22 cellular contexts compared by ENCODE assay signal in the genomic region with DNA sequence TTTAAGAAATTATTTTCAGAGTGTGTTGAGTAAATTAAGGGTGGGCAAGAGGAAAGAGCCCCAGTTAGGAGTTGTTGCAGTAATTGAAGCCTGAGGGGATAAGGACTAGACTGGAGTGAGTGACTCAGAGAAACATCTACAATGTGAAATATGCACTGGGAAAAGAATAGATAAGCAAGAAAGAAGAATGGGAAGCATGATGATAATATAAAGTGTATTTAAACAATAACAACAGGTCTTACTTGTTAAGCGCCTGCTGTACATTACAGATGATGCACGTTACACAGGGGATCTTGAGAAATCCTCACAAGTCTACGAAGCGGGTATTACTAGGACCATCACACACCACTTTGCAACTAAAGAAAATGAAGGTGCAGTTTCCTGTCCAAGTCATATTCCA.
DNase-seq lines count a peak whose midpoint lies in the region; ATAC-seq, FAIRE-seq and TF ChIP-seq lines count a peak whose summit lies in the region.
"Had no signal": no experiment of that assay in that cellular context is flagged by ENCODE, and none has a peak within 500 bp of the region (broad histone marks: within the 10 kb centered on the region; RNA-seq: fewer than 3 reads in every experiment).

No MANE protein-coding gene starts in this region.

- H3K36me3 ChIP-seq in thymus (ENCODE audit: control insufficient read depth, insufficient read depth), result no peaks in the 10 kb centered on the region
- H3K36me3 ChIP-seq: BE2C, Peyer's patch, thyroid gland had no signal

- peaks cover 0 to 8% of the 10 kb centered on the region in 2 donors for H3K36me3 Mint-ChIP-seq in CD14-positive monocyte

- peaks cover 0 to 4% (median 0%) of the 10 kb centered on the region in 3 donors for H3K27me3 Mint-ChIP-seq in CD14-positive monocyte (ENCODE audit: low read depth in 3 of 3)
- H3K27me3 Mint-ChIP-seq: activated naive CD4-positive, alpha-beta T cell treated with anti-CD3 and anti-CD28 coated beads, Interleukin-2, amount 50 U/mL, for 24 hours; activated T-cell treated with anti-CD3 and anti-CD28 coated beads, Interleukin-2, amount 50 U/mL, for 24 hours had no signal

- H3K4me3 ChIP-seq in thymus (ENCODE audit: low read length), result no peak overlapping the region
- H3K4me3 ChIP-seq: Peyer's patch, thyroid gland had no signal

- H3K9me3 Mint-ChIP-seq in CD14-positive monocyte, result peaks cover 0 to 2% (median 0%) of the 10 kb centered on the region in 7 donors
- H3K9me3 Mint-ChIP-seq: activated naive CD4-positive, alpha-beta T cell treated with anti-CD3 and anti-CD28 coated beads, Interleukin-2, amount 50 U/mL, for 24 hours; activated T-cell treated with anti-CD3 and anti-CD28 coated beads, Interleukin-2, amount 50 U/mL, for 24 hours had no signal

- no peak for DNase-seq in GM18507 (ENCODE audit: extremely low spot score, insufficient read length, low read depth)
- peak; percentile 51 for DNase-seq in amniotic stem cell (lab: John Stamatoyannopoulos, UW)
- DNase-seq in foreskin keratinocyte, result peak in 1 of 2 donors; percentile 65
- DNase-seq in CD14-positive monocyte (ENCODE audit: low spot score), result no peak
- DNase-seq in Kasumi-1 (lab: John Stamatoyannopoulos, UW), result no peak
- no peak for DNase-seq in HEK293T (ENCODE audit: extremely low spot score)
- DNase-seq: activated CD8-positive, alpha-beta T cell treated with anti-CD3 and anti-CD28 coated beads, Interleukin-2, amount 10 ng/mL, durations not matched to agents 7 days and 5 days; activated T-cell treated with anti-CD3 and anti-CD28 coated beads, Interleukin-2, amount 50 U/mL, for 24 hours; BE2C; DMS 273 treated with DMSO at 0.1 percent for 48 hours; HCEC 1CT; left colon; MV-4-11; NCI-H187; NCI-H2227 treated with DMSO at 0.1 percent for 48 hours; nucleus accumbens; Peyer's patch; retina; thyroid gland had no signal

- POLR2A ChIA-PET in HEK293T (lab: Yijun Ruan, JAX), result interaction anchor here (1.1 kb wide), 1 partner anchor 15 kb away, joined by 3 read pairs; no protein-coding TSS in a partner anchor

- TF ChIP-seq CTCF in foreskin keratinocyte (conservative IDR thresholded peaks at IDR 0.05) (no peak), CD14-positive monocyte (IDR thresholded peaks at IDR 0.05) (no peak)

- WGBS in thymus, result 98% methylated on average over 4 of the region's 4 CpGs

- ATAC-seq in foreskin keratinocyte, result peak; percentile 71
- ATAC-seq: activated CD4-positive, CD25-positive, alpha-beta regulatory T cell treated with anti-CD3 and anti-CD28 coated beads, Interleukin-2, amount 50 U/mL, for 24 hours; activated CD8-positive, alpha-beta T cell treated with anti-CD3 and anti-CD28 coated beads, Interleukin-2, amount 10 ng/mL, durations not matched to agents 7 days and 5 days had no signal

- CTCF ChIA-PET in HEK293T (lab: Yijun Ruan, JAX), result no interaction called here

- FAIRE-seq in GM18507 (lab: Jason Lieb, UNC), result peak; percentile 44

- H3K4me1 Mint-ChIP-seq in CD14-positive monocyte, result peaks cover 71% of the 10 kb centered on the region

- H3K9me3 ChIP-seq in thymus (ENCODE audit: control insufficient read depth), result no peaks in the 10 kb centered on the region
- H3K9me3 ChIP-seq: BE2C, Peyer's patch, thyroid gland had no signal

- H3K27ac ChIP-seq in foreskin keratinocyte, result peak overlapping the region; percentile 37
- peak overlapping the region; percentile 8 for H3K27ac ChIP-seq in thymus (ENCODE audit: low read depth)
- H3K27ac ChIP-seq: thyroid gland had no signal

- no peak overlapping the region for H3K4me3 Mint-ChIP-seq in CD14-positive monocyte
- H3K4me3 Mint-ChIP-seq: activated CD8-positive, alpha-beta T cell treated with anti-CD3 and anti-CD28 coated beads, Interleukin-2, amount 10 ng/mL, durations not matched to agents 7 days and 5 days; activated naive CD4-positive, alpha-beta T cell treated with anti-CD3 and anti-CD28 coated beads, Interleukin-2, amount 50 U/mL, for 24 hours; activated T-cell treated with anti-CD3 and anti-CD28 coated beads, Interleukin-2, amount 50 U/mL, for 24 hours had no signal

- H3K4me1 ChIP-seq in foreskin keratinocyte (peaks cover 21% of the 10 kb centered on the region), thymus (ENCODE audit: control insufficient read depth, insufficient read depth, low read length) (peaks cover 25% of the 10 kb centered on the region)
- H3K4me1 ChIP-seq: thyroid gland had no signal

- H3K27me3 ChIP-seq in foreskin keratinocyte (no peaks in the 10 kb centered on the region), thymus (ENCODE audit: control insufficient read depth, insufficient read depth) (no peaks in the 10 kb centered on the region)
- H3K27me3 ChIP-seq: BE2C, Peyer's patch, thyroid gland had no signal

- H3K27ac Mint-ChIP-seq in CD14-positive monocyte, result peak overlapping the region in 2 of 7 donors; percentile 43 to 45
- H3K27ac Mint-ChIP-seq: activated CD8-positive, alpha-beta T cell treated with anti-CD3 and anti-CD28 coated beads, Interleukin-2, amount 10 ng/mL, durations not matched to agents 7 days and 5 days; activated T-cell treated with anti-CD3 and anti-CD28 coated beads, Interleukin-2, amount 50 U/mL, for 24 hours had no signal

- intact Hi-C loops in CD14-positive monocyte (cut with micrococcal nuclease), result loop anchor here in 1 of 2 donors (2.0 kb wide), 1 partner anchor 24 kb away; no protein-coding TSS in a partner anchor

TF ChIP-seq in HEK293T, 16 proteins besides CTCF, POLR2A, EP300 and RAD21:
- TF ChIP-seq TARDBP (IDR thresholded peaks at IDR 0.05) (no peak), NFRKB (IDR thresholded peaks at IDR 0.05) (no peak), FOXA1 (IDR thresholded peaks at IDR 0.05) (no peak), ARNT (IDR thresholded peaks at IDR 0.05) (no peak), LEF1 (IDR thresholded peaks at IDR 0.05; ENCODE audit: borderline replicate concordance) (no peak), ZNF384 (IDR thresholded peaks at IDR 0.05) (no peak), CTBP1 (IDR thresholded peaks at IDR 0.05; ENCODE audit: borderline replicate concordance) (no peak), HDGF (IDR thresholded peaks at IDR 0.05; ENCODE audit: borderline replicate concordance) (no peak), L3MBTL2 (conservative IDR thresholded peaks at IDR 0.05) (no peak), FOXM1 (IDR thresholded peaks at IDR 0.05; ENCODE audit: borderline replicate concordance) (no peak), SP1 (IDR thresholded peaks at IDR 0.05) (no peak), ELF4 (IDR thresholded peaks at IDR 0.05) (no peak), SUZ12 (IDR thresholded peaks at IDR 0.05) (no peak), FOXK2 (IDR thresholded peaks at IDR 0.05) (no peak), BHLHE40 (IDR thresholded peaks at IDR 0.05; ENCODE audit: borderline replicate concordance) (no peak)
- TF ChIP-seq, protein P1, sequence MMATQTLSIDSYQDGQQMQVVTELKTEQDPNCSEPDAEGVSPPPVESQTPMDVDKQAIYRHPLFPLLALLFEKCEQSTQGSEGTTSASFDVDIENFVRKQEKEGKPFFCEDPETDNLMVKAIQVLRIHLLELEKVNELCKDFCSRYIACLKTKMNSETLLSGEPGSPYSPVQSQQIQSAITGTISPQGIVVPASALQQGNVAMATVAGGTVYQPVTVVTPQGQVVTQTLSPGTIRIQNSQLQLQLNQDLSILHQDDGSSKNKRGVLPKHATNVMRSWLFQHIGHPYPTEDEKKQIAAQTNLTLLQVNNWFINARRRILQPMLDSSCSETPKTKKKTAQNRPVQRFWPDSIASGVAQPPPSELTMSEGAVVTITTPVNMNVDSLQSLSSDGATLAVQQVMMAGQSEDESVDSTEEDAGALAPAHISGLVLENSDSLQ (IDR thresholded peaks at IDR 0.05), result no peak
TF ChIP-seq in HEK293T: peak in this region for 0.
